ENCODE assay signal across 12 cellular contexts in genomic region chr10:79301754-79302530, GRCh38.
"Had no signal": no experiment of that assay in that cellular context is flagged by ENCODE, and none has a peak within 500 bp of the region (broad histone marks: within the 10 kb centered on the region; RNA-seq: fewer than 3 reads in every experiment).

No MANE protein-coding gene starts in this region.

- H2AFZ ChIP-seq: neural progenitor cell had no signal

- H3K4me3 Mint-ChIP-seq: activated T-cell treated with anti-CD3 and anti-CD28 coated beads, Interleukin-2, amount 50 U/mL, for 72 hours; neural progenitor cell had no signal

- H3K9me3 Mint-ChIP-seq: activated T-cell treated with anti-CD3 and anti-CD28 coated beads, Interleukin-2, amount 50 U/mL, for 72 hours; neural progenitor cell had no signal

- H3K4me1 ChIP-seq: neural progenitor cell had no signal

- DNase-seq: activated CD8-positive, alpha-beta memory T cell treated with anti-CD3 and anti-CD28 coated beads, Interleukin-2, amount 50 U/mL, for 4 hours; activated naive CD4-positive, alpha-beta T cell; activated T-cell treated with anti-CD3 and anti-CD28 coated beads, Interleukin-2, amount 50 U/mL, for 72 hours; aorta; foreskin melanocyte; mesendoderm; SK-N-SH; small intestine; upper lobe of left lung had no signal

- H3K27ac ChIP-seq: heart right ventricle, neural progenitor cell, right atrium auricular region, upper lobe of left lung had no signal

- H3K9ac ChIP-seq: neural progenitor cell, SK-N-SH had no signal

- H3K4me1 Mint-ChIP-seq: neural progenitor cell had no signal

- H3K36me3 ChIP-seq: neural progenitor cell had no signal

- H3K9me3 ChIP-seq: heart right ventricle, right atrium auricular region, SK-N-SH, upper lobe of left lung had no signal

- H3K27ac Mint-ChIP-seq: activated T-cell treated with anti-CD3 and anti-CD28 coated beads, Interleukin-2, amount 50 U/mL, for 72 hours; neural progenitor cell had no signal

- H3K4me2 ChIP-seq: neural progenitor cell, SK-N-SH had no signal

- H3K4me3 ChIP-seq: heart right ventricle, neural progenitor cell, right atrium auricular region, upper lobe of left lung had no signal

- H3K27me3 ChIP-seq: heart right ventricle, neural progenitor cell, right atrium auricular region, upper lobe of left lung had no signal

- H3K9me2 ChIP-seq: SK-N-SH had no signal
